Comparison of ENCODE assay signal across 19 cellular contexts in genomic region chr16:16162591-16162990, GRCh38.
DNase-seq lines count a peak whose midpoint lies in the region.
"Had no signal": no experiment of that assay in that cellular context is flagged by ENCODE, and none has a peak within 500 bp of the region (broad histone marks: within the 10 kb centered on the region; RNA-seq: fewer than 3 reads in every experiment).

No MANE protein-coding gene starts in this region.

- peaks cover 12% of the 10 kb centered on the region for H3K9me3 Mint-ChIP-seq in activated naive CD8-positive, alpha-beta T cell treated with anti-CD3 and anti-CD28 coated beads for 36 hours

- DNase-seq in NCI-H82 (lab: John Stamatoyannopoulos, UW) (peak; percentile 22), NCI-H82 treated with DMSO at 0.1 percent for 48 hours (lab: John Stamatoyannopoulos, UW; ENCODE audit: unreplicated experiment) (no peak), NCI-H2196 (lab: John Stamatoyannopoulos, UW; ENCODE audit: unreplicated experiment) (no peak), cerebellar nuclear complex (lab: John Stamatoyannopoulos, UW) (no peak)
- peak; percentile 30 for DNase-seq in stimulated activated CD4-positive, alpha-beta T cell treated with anti-CD3 and anti-CD28 coated beads, Interleukin-15, amount 100 ng/mL, for 24 hours
- DNase-seq in stimulated activated CD4-positive, alpha-beta T cell treated with anti-CD3 and anti-CD28 coated beads, Interleukin-4, amount 100 ng/mL, for 1 hour = no peak
- DNase-seq in activated naive CD8-positive, alpha-beta T cell treated with anti-CD3 and anti-CD28 coated beads for 36 hours = peak; percentile 12
- DNase-seq: CD8-positive, alpha-beta memory T cell; GF-D8; H9; Kasumi-1; MG63; NCI-H1092; NCI-H1436 treated with DMSO at 0.1 percent for 48 hours; NCI-H2029; NCI-H2171 treated with DMSO at 0.1 percent for 48 hours; NCI-H446 treated with DMSO at 0.1 percent for 48 hours; PC-9; SIG-M5 had no signal

- H3K27ac Mint-ChIP-seq in activated naive CD8-positive, alpha-beta T cell treated with anti-CD3 and anti-CD28 coated beads for 36 hours = no peak overlapping the region
- H3K27ac Mint-ChIP-seq: H9 had no signal

- no peaks in the 10 kb centered on the region for H3K36me3 Mint-ChIP-seq in activated naive CD8-positive, alpha-beta T cell treated with anti-CD3 and anti-CD28 coated beads for 36 hours

- no peaks in the 10 kb centered on the region for H3K4me1 Mint-ChIP-seq in activated naive CD8-positive, alpha-beta T cell treated with anti-CD3 and anti-CD28 coated beads for 36 hours
- H3K4me1 Mint-ChIP-seq: CD8-positive, alpha-beta memory T cell; H9 had no signal

- H3K27me3 Mint-ChIP-seq in activated naive CD8-positive, alpha-beta T cell treated with anti-CD3 and anti-CD28 coated beads for 36 hours = no peaks in the 10 kb centered on the region

- no peak overlapping the region for H3K4me3 Mint-ChIP-seq in activated naive CD8-positive, alpha-beta T cell treated with anti-CD3 and anti-CD28 coated beads for 36 hours
- H3K4me3 Mint-ChIP-seq: CD8-positive, alpha-beta memory T cell; H9 had no signal

Comparison
In these comparisons a context has a peak if more than half of its experiments do, and no peak if none do; other contexts are left out.
1. DNase-seq: peak in NCI-H82 (single experiment), stimulated activated CD4-positive, alpha-beta T cell treated with anti-CD3 and anti-CD28 coated beads, Interleukin-15, amount 100 ng/mL, for 24 hours (single experiment) and activated naive CD8-positive, alpha-beta T cell treated with anti-CD3 and anti-CD28 coated beads for 36 hours (single experiment); none in NCI-H82 treated with DMSO at 0.1 percent for 48 hours (single experiment), stimulated activated CD4-positive, alpha-beta T cell treated with anti-CD3 and anti-CD28 coated beads, Interleukin-4, amount 100 ng/mL, for 1 hour (single experiment), NCI-H2196 (single experiment) and cerebellar nuclear complex (0 of 2).